ENCODE assay signal across 19 cellular contexts in the genomic region with DNA sequence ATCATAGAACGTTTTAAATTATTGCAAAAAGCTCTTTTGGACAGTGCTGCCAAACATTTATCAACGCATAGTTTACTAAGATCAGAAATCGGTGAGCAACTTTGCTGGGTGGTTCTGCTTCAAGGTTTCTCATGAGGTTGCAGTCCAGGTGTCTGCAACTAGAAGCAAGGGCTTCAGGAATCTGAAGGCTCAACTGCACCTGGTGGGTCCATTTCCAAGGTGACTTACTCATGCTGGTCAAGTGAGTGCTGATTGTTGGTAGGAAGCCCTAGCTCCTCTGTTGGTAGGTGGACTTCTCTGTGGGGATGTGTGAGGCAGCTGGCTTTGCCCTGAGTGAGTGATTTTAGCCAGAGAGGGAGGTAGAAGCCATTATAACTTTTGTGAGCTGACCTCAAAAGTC.
"Had no signal": no experiment of that assay in that cellular context is flagged by ENCODE, and none has a peak within 500 bp of the region (broad histone marks: within the 10 kb centered on the region; RNA-seq: fewer than 3 reads in every experiment).

No MANE protein-coding gene starts in this region.

- H3K27ac ChIP-seq: RWPE1, SJCRH30 had no signal

- H3K36me3 ChIP-seq: SJCRH30 had no signal

- DNase-seq: Kasumi-1, KG1, MM.1S, NCI-H1092 treated with DMSO at 0.1 percent for 48 hours, NCI-H1436, NCI-H187, NCI-H2029, NCI-H2081 treated with DMSO at 0.1 percent for 48 hours, NCI-H2171, NCI-H226, NCI-H446, NCI-H510A, NCI-H526, NCI-H748 treated with DMSO at 0.1 percent for 48 hours, SHP77 treated with DMSO at 0.1 percent for 48 hours, SJCRH30, T-helper 1 cell had no signal

- H3K4me1 ChIP-seq: SJCRH30 had no signal

- H3K4me3 ChIP-seq: SJCRH30 had no signal

- H3K27me3 ChIP-seq: SJCRH30 had no signal

- H3K9me3 ChIP-seq: SJCRH30 had no signal

- ATAC-seq: SK-N-SH treated with all-trans-retinoic acid at 6 μM for 48 hours had no signal
